ENCODE assay signal across 8 cellular contexts in genomic region chr1:6108937-6109636, GRCh38.
A peak's percentile ranks its signal among the peaks of the same experiment; 100 is the strongest.
DNase-seq lines count a peak whose midpoint lies in the region; ATAC-seq and TF ChIP-seq lines count a peak whose summit lies in the region.

No MANE protein-coding gene starts in this region.

- H3K36me3 Mint-ChIP-seq in activated T-helper 17 cell treated with anti-CD3 and anti-CD28 coated beads, Interleukin-2, amount 50 U/mL, for 72 hours (ENCODE audit: low read depth) = no peaks in the 10 kb centered on the region
- no peaks in the 10 kb centered on the region for H3K36me3 Mint-ChIP-seq in immature natural killer cell

- DNase-seq in CMK (ENCODE audit: low read depth) (peak; percentile 47), GM23248 (peak; percentile 73), NCI-H446 (lab: John Stamatoyannopoulos, UW) (peak; percentile 49 to 81), immature natural killer cell (peak in 2 of 3 donors; percentile 30 to 35), upper lobe of left lung (peak in 1 of 2 donors; percentile 78)

- WGBS in GM23248 (ENCODE audit: low coverage in 1 of 2, low lambda C conversion rate in 2 of 2, missing lambda C conversion rate in 2 of 2), 2 experiments = 22 to 44% methylated on average over 14 to 15 of the region's 15 CpGs
- 44 to 53% methylated on average over 7 to 15 of the region's 15 CpGs for WGBS in upper lobe of left lung, 2 donors

- no peaks in the 10 kb centered on the region for H3K36me3 ChIP-seq in GM23248 (ENCODE audit: low read depth)
- no peaks in the 10 kb centered on the region for H3K36me3 ChIP-seq in upper lobe of left lung

- H3K4me1 Mint-ChIP-seq in activated T-helper 17 cell treated with anti-CD3 and anti-CD28 coated beads, Interleukin-2, amount 50 U/mL, for 72 hours = peaks cover 4% of the 10 kb centered on the region
- no peaks in the 10 kb centered on the region for H3K4me1 Mint-ChIP-seq in immature natural killer cell

- H3K27me3 ChIP-seq in GM23248 (replicated peaks; ENCODE audit: insufficient read depth) (0 out of 2 replicates have a peak, but pooled peaks cover 4% of the 10 kb centered on the region), upper lobe of left lung (no peaks in the 10 kb centered on the region)

- H3K4me3 Mint-ChIP-seq in activated T-helper 17 cell treated with anti-CD3 and anti-CD28 coated beads, Interleukin-2, amount 50 U/mL, for 72 hours = no peak overlapping the region
- no peak overlapping the region for H3K4me3 Mint-ChIP-seq in immature natural killer cell

- TF ChIP-seq EP300 in upper lobe of left lung (IDR thresholded peaks at IDR 0.05) = no peak

- H2AFZ ChIP-seq in GM23248 = no peak overlapping the region

- H4K20me1 ChIP-seq in GM23248 (ENCODE audit: insufficient read depth) = no peaks in the 10 kb centered on the region

- TF ChIP-seq CTCF in upper lobe of left lung (IDR thresholded peaks at IDR 0.05) = peak in 3 of 6 experiments; percentile 20 to 52 (median 43)

- H3K4me3 ChIP-seq in GM23248 = no peak overlapping the region
- H3K4me3 ChIP-seq in upper lobe of left lung = no peak overlapping the region

- in situ Hi-C loops in GM23248 (cut with MboI) = no loop called here

- H3K4me2 ChIP-seq in GM23248 (ENCODE audit: unreplicated experiment) = no peak overlapping the region

- H3K27ac Mint-ChIP-seq in activated T-helper 17 cell treated with anti-CD3 and anti-CD28 coated beads, Interleukin-2, amount 50 U/mL, for 72 hours = no peak overlapping the region
- H3K27ac Mint-ChIP-seq in immature natural killer cell = no peak overlapping the region

- H3K9ac ChIP-seq in GM23248 = no peak overlapping the region

- H3K27me3 Mint-ChIP-seq in activated T-helper 17 cell treated with anti-CD3 and anti-CD28 coated beads, Interleukin-2, amount 50 U/mL, for 72 hours = peaks cover 12% of the 10 kb centered on the region
- peaks cover 0 to 7% (median 4%) of the 10 kb centered on the region in 3 donors for H3K27me3 Mint-ChIP-seq in immature natural killer cell (ENCODE audit: low read depth in 3 of 3)

- H3K27ac ChIP-seq in GM23248 (no peak overlapping the region), upper lobe of left lung (no peak overlapping the region)

- no peaks in the 10 kb centered on the region for H3K9me3 ChIP-seq in GM23248 (ENCODE audit: low read depth)
- no peaks in the 10 kb centered on the region for H3K9me3 ChIP-seq in upper lobe of left lung

- H3K9me2 ChIP-seq in GM23248 (ENCODE audit: insufficient read depth) = no peaks in the 10 kb centered on the region

- H3K4me1 ChIP-seq in GM23248 (ENCODE audit: insufficient read depth) (no peaks in the 10 kb centered on the region), upper lobe of left lung (no peaks in the 10 kb centered on the region)

- ATAC-seq in activated T-helper 17 cell treated with anti-CD3 and anti-CD28 coated beads, Interleukin-2, amount 50 U/mL, for 72 hours (replicated peaks) = peak; percentile 84
- ATAC-seq in upper lobe of left lung (ENCODE audit: low FRiP score in 2 of 2) (peak; percentile 2 to 29), GM18867 (IDR thresholded peaks at IDR 0.05; ENCODE audit: unreplicated experiment) (no peak), HG03439 (IDR thresholded peaks at IDR 0.05; ENCODE audit: unreplicated experiment) (no peak)

- H3K9me3 Mint-ChIP-seq in activated T-helper 17 cell treated with anti-CD3 and anti-CD28 coated beads, Interleukin-2, amount 50 U/mL, for 72 hours = no peaks in the 10 kb centered on the region
- peaks cover 0 to 2% (median 0%) of the 10 kb centered on the region in 6 donors for H3K9me3 Mint-ChIP-seq in immature natural killer cell

- no peak for TF ChIP-seq POLR2A in upper lobe of left lung (IDR thresholded peaks at IDR 0.05)

- no peaks in the 10 kb centered on the region for H3F3A ChIP-seq in GM23248 (ENCODE audit: insufficient read depth)

- no peaks in the 10 kb centered on the region for H3K79me2 ChIP-seq in GM23248 (ENCODE audit: insufficient read depth)

Comparison
In these comparisons a context has a peak if more than half of its experiments do, and no peak if none do; other contexts are left out.
1. ATAC-seq: peak in activated T-helper 17 cell treated with anti-CD3 and anti-CD28 coated beads, Interleukin-2, amount 50 U/mL, for 72 hours (single experiment) and upper lobe of left lung (2 of 2); none in GM18867 (single experiment) and HG03439 (single experiment).